8 cellular contexts compared by ENCODE assay signal in the genomic region with DNA sequence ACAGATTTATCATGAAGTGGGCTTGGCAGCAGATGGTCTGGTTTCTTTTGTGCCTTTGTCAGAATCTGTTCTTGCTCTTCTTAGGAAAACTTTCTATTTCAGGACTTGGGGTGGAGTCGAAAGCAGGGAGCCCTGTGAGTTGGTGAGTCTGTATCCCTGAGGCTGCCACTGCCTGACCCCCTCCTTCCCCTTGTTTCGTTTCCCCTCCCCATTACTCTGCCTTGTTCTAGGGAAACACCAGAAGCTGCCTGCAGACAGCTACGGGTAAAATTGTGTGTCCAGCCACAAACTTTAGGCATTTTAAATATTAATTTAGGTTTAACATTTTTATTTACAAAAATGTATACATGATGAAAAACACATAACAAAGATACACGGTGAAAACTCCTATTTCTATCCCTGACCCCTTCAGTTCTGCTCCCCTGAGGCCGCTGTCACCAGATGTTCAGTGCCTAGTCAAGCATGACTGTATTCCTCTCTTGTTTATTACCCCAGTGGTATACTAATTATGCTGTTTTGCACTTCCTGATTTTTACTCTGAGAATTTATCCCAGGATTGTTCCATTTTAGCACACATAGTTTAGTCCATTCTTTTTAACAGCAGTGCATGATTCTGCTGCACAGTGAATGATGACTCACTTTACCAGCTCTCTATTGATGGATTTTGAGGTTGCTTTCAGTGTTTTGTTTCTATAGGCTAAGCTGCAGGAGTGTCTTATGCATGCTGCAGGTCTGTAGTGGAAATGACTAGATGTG. TPM values are rescaled to one million over a fixed set of nuclear protein-coding genes. Genes with fewer than 3 reads are reported as not detected.
DNase-seq lines count a peak whose midpoint lies in the region; ATAC-seq, FAIRE-seq and TF ChIP-seq lines count a peak whose summit lies in the region.

No MANE protein-coding gene starts in this region.

- H3K36me3 ChIP-seq in BLaER1 = peaks cover 14% of the 10 kb centered on the region
- peaks cover 1% of the 10 kb centered on the region for H3K36me3 ChIP-seq in bronchial epithelial cell (ENCODE audit: control insufficient read depth, insufficient read depth, low read length)

- DNase-seq in NAMALWA (ENCODE audit: low spot score) = peak; percentile 80
- DNase-seq in bronchial epithelial cell (ENCODE audit: low read depth) = peak; percentile 39
- no peak for DNase-seq in ecto neural progenitor cell (ENCODE audit: low spot score)
- DNase-seq in frontal cortex (ENCODE audit: low spot score in 2 of 2) = no peak
- no peak for DNase-seq in activated CD4-positive, alpha-beta T cell treated with anti-CD3 and anti-CD28 coated beads for 4 hours

- peaks cover 94% of the 10 kb centered on the region for H3K4me1 Mint-ChIP-seq in nephron

- no peaks in the 10 kb centered on the region for H3K9me3 Mint-ChIP-seq in nephron

- no peaks in the 10 kb centered on the region for H3K36me3 Mint-ChIP-seq in nephron (ENCODE audit: low read depth)

- peak overlapping the region; percentile 96 for H3K4me2 ChIP-seq in BLaER1

- H3K4me3 Mint-ChIP-seq in nephron = peak overlapping the region in 2 of 3 experiments; percentile 7 to 49

- peaks cover 98% of the 10 kb centered on the region for H3K4me1 ChIP-seq in BLaER1

- FAIRE-seq in bronchial epithelial cell (lab: Jason Lieb, UNC) (no peak), frontal cortex (lab: Jason Lieb, UNC) (no peak)

- H4K20me1 ChIP-seq in BLaER1 = peaks cover 46% of the 10 kb centered on the region

- peaks cover 3% of the 10 kb centered on the region for H3K27me3 Mint-ChIP-seq in nephron (ENCODE audit: low read depth)

- peak overlapping the region; percentile 82 to 93 (median 89) for H3K27ac Mint-ChIP-seq in nephron

- H3K9me3 ChIP-seq in BLaER1 = no peaks in the 10 kb centered on the region

- no peak for TF ChIP-seq CTCF in bronchial epithelial cell (IDR thresholded peaks at IDR 0.05; ENCODE audit: insufficient read depth, low read length, severe bottlenecking)
- TF ChIP-seq CTCF in nephron (IDR thresholded peaks at IDR 0.05; ENCODE audit: unreplicated experiment in 3 of 3) = no peak

- ATAC-seq in GM18907 (IDR thresholded peaks at IDR 0.05; ENCODE audit: unreplicated experiment) = peak; percentile 29

- H3K4me3 ChIP-seq in BLaER1 (peak overlapping the region; percentile 61), bronchial epithelial cell (ENCODE audit: low read depth, low read length) (no peak overlapping the region)

- H3K9ac ChIP-seq in BLaER1 = peak overlapping the region; percentile 87

- peak overlapping the region; percentile 96 for H3K27ac ChIP-seq in BLaER1

- H3K27me3 ChIP-seq in BLaER1 (no peaks in the 10 kb centered on the region), bronchial epithelial cell (ENCODE audit: control insufficient read depth, insufficient read depth, low read length) (no peaks in the 10 kb centered on the region)

RNA-seq across cellular contexts. Expression of gene TSPAN14, which starts 9.1 kb away (rescaled TPM):
- total RNA-seq in bronchial epithelial cell = 21.1 and 30.1 TPM in 2 replicates
- 17.9 TPM for total RNA-seq in frontal cortex

RNA-seq across cellular contexts. Expression of gene PRXL2A, which starts 54.8 kb away (rescaled TPM):
- total RNA-seq in bronchial epithelial cell = 24.5 and 50.3 TPM in 2 replicates
- 80.3 TPM for total RNA-seq in frontal cortex

Comparison
In these comparisons a context has a peak if more than half of its experiments do, and no peak if none do; other contexts are left out.
1. DNase-seq: peak in NAMALWA (single experiment) and bronchial epithelial cell (single experiment); none in ecto neural progenitor cell (single experiment), frontal cortex (0 of 2) and activated CD4-positive, alpha-beta T cell treated with anti-CD3 and anti-CD28 coated beads for 4 hours (0 of 2).